Comparison of ENCODE assay signal across 1 cellular context in the genomic region with DNA sequence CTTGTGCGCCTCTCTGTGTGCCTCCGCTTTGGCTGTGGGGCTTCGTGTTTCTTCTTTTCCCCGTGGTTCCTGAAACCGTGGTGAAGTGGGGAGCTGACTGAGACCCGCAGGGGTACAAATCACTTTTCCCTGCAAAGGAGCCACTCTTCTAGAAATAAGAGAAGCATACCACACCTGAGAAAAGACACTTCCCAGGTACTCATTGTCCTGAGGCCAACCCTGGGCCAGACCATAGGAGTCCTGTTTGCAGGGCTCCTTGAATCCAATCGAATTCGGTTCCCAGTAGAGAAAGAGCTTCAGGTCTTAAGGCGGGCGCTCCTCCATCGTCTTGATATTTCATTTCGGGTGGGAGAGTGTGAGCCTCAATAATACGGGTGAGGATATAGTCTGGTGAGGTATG.
TF ChIP-seq lines count a peak whose summit lies in the region.

No MANE protein-coding gene starts in this region.

TF ChIP-seq in WTC11, 78 proteins besides CTCF, POLR2A, EP300 and RAD21:
- TF ChIP-seq, protein P1, sequence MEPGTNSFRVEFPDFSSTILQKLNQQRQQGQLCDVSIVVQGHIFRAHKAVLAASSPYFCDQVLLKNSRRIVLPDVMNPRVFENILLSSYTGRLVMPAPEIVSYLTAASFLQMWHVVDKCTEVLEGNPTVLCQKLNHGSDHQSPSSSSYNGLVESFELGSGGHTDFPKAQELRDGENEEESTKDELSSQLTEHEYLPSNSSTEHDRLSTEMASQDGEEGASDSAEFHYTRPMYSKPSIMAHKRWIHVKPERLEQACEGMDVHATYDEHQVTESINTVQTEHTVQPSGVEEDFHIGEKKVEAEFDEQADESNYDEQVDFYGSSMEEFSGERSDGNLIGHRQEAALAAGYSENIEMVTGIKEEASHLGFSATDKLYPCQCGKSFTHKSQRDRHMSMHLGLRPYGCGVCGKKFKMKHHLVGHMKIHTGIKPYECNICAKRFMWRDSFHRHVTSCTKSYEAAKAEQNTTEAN (CRISPR knock-in tag; IDR thresholded peaks at IDR 0.05), result no peak
- no peak for TF ChIP-seq FOXK1 (CRISPR knock-in tag; IDR thresholded peaks at IDR 0.05)
- no peak for TF ChIP-seq ESRRA (CRISPR knock-in tag; IDR thresholded peaks at IDR 0.05; ENCODE audit: borderline replicate concordance)
- TF ChIP-seq, protein P2, sequence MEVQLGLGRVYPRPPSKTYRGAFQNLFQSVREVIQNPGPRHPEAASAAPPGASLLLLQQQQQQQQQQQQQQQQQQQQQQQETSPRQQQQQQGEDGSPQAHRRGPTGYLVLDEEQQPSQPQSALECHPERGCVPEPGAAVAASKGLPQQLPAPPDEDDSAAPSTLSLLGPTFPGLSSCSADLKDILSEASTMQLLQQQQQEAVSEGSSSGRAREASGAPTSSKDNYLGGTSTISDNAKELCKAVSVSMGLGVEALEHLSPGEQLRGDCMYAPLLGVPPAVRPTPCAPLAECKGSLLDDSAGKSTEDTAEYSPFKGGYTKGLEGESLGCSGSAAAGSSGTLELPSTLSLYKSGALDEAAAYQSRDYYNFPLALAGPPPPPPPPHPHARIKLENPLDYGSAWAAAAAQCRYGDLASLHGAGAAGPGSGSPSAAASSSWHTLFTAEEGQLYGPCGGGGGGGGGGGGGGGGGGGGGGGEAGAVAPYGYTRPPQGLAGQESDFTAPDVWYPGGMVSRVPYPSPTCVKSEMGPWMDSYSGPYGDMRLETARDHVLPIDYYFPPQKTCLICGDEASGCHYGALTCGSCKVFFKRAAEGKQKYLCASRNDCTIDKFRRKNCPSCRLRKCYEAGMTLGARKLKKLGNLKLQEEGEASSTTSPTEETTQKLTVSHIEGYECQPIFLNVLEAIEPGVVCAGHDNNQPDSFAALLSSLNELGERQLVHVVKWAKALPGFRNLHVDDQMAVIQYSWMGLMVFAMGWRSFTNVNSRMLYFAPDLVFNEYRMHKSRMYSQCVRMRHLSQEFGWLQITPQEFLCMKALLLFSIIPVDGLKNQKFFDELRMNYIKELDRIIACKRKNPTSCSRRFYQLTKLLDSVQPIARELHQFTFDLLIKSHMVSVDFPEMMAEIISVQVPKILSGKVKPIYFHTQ (CRISPR knock-in tag; IDR thresholded peaks at IDR 0.05), result no peak
- TF ChIP-seq NFATC4 (CRISPR knock-in tag; IDR thresholded peaks at IDR 0.05), result no peak
- TF ChIP-seq, protein P3, sequence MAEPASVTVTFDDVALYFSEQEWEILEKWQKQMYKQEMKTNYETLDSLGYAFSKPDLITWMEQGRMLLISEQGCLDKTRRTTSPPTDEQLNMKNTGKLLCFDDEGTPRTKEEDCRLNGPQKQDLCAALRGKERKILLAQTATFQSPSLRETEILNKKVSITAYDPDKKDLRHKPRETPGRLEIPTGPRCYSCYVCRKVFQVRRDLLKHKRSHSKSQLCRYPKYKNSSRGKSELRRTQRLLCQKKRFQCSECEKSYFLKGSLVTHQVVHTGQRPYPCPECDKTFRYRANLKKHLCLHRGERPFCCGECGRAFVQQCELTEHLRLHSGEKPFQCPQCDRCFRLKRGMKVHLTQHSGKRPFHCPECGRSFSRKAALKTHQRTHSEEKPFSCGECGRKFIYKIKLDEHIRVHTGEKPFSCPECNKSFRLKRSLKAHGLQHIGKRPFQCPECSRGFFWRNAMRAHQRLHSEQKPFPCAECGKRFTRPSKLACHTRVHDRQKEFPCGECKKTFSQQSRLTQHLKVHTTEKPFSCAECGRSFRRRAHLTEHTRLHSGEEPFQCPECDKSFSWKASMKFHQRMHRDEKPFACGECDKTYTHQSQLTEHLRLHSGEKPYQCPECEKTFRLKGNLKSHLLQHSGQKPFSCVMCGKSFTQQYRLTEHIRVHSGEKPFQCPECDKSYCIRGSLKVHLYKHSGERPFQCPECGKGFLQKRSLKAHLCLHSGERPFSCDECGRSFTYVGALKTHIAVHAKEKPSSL (CRISPR knock-in tag; conservative IDR thresholded peaks at IDR 0.05), result no peak
- no peak for TF ChIP-seq NR1H2 (CRISPR knock-in tag; IDR thresholded peaks at IDR 0.05)
- TF ChIP-seq SMAD4 (CRISPR knock-in tag; IDR thresholded peaks at IDR 0.05), result no peak
- TF ChIP-seq, protein P4, sequence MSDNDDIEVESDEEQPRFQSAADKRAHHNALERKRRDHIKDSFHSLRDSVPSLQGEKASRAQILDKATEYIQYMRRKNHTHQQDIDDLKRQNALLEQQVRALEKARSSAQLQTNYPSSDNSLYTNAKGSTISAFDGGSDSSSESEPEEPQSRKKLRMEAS (CRISPR knock-in tag; IDR thresholded peaks at IDR 0.05), result no peak
- no peak for TF ChIP-seq TEAD4 (CRISPR knock-in tag; IDR thresholded peaks at IDR 0.05)
